In the genomic region with DNA sequence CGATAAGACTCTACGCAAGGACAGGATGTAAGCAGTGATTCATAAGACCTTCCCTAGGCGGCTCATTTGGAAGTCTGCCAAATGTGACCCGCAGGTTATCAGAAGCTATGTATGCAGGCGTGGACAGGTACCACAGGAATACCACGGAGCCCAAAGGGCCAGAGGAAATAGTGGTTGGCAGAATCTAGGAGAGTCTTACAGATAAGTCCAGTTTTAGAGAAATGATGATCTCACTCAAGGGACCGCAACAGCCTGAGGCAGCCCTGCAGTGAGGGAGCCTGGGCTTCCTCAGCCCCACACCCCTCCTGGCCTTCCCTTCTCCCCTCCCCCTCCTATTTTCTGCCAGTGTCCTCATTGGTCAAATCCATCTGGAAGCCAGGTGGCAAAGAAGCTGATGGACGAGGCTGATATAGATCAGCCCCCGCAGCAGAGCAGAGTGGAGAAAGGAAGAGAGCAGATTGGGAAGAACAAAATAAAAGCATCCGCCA, we compare ENCODE assay signal across 15 cellular contexts.
DNase-seq lines count a peak whose midpoint lies in the region; ATAC-seq and TF ChIP-seq lines count a peak whose summit lies in the region.
"Had no signal": no experiment of that assay in that cellular context is flagged by ENCODE, and none has a peak within 500 bp of the region (broad histone marks: within the 10 kb centered on the region; RNA-seq: fewer than 3 reads in every experiment).

No MANE protein-coding gene starts in this region.

- no peaks in the 10 kb centered on the region for H3K36me3 ChIP-seq in BE2C
- H3K36me3 ChIP-seq in H7 (replicated peaks; ENCODE audit: control insufficient read depth, insufficient read depth, low read length) = no peaks in the 10 kb centered on the region
- H3K36me3 ChIP-seq in RWPE2 (ENCODE audit: low read depth) = no peaks in the 10 kb centered on the region
- H3K36me3 ChIP-seq: vagina had no signal

- no peaks in the 10 kb centered on the region for H3K4me1 ChIP-seq in BE2C
- peaks cover 4% of the 10 kb centered on the region for H3K4me1 ChIP-seq in RWPE2 (ENCODE audit: insufficient read depth, poor library complexity, severe bottlenecking)
- H3K4me1 ChIP-seq: parathyroid adenoma, vagina had no signal

- no peaks in the 10 kb centered on the region for H3K27me3 ChIP-seq in BE2C
- H3K27me3 ChIP-seq in H7 (ENCODE audit: control insufficient read depth, insufficient read depth, low read length) = no peaks in the 10 kb centered on the region
- no peaks in the 10 kb centered on the region for H3K27me3 ChIP-seq in RWPE2 (ENCODE audit: insufficient read depth, poor library complexity, severe bottlenecking)
- H3K27me3 ChIP-seq: vagina had no signal

- H3K4me3 ChIP-seq in BE2C (ENCODE audit: low read depth, low read length) (no peak overlapping the region), H7 (ENCODE audit: insufficient read depth, low read depth, low read length) (no peak overlapping the region), RWPE2 (ENCODE audit: severe bottlenecking) (no peak overlapping the region)
- H3K4me3 ChIP-seq: vagina had no signal

- ATAC-seq in RWPE2 (ENCODE audit: low read depth) = peak; percentile 86
- no peak for ATAC-seq in HG02885 (IDR thresholded peaks at IDR 0.05; ENCODE audit: poor library complexity, unreplicated experiment)
- no peak for ATAC-seq in HG02973 (IDR thresholded peaks at IDR 0.05; ENCODE audit: unreplicated experiment)

- peak; percentile 21 for DNase-seq in BE2C
- DNase-seq in H7 = peak; percentile 54
- no peak for DNase-seq in RWPE2 (ENCODE audit: low spot score)
- peak; percentile 43 for DNase-seq in epithelial cell of prostate (ENCODE audit: low read depth, low spot score)
- no peak for DNase-seq in NCI-H510A treated with DMSO at 0.1 percent for 48 hours (lab: John Stamatoyannopoulos, UW)
- DNase-seq in dedifferentiated amniotic fluid mesenchymal stem cell (ENCODE audit: extremely low spot score) = no peak
- DNase-seq: activated CD4-positive, alpha-beta T cell treated with anti-CD3 and anti-CD28 coated beads for 4 hours; central memory CD4-positive, alpha-beta T cell; KG1; NCI-H1436; T-helper 2 cell had no signal

- H3K27ac ChIP-seq in RWPE2 (ENCODE audit: poor library complexity, severe bottlenecking) (no peak overlapping the region), epithelial cell of prostate (no peak overlapping the region)
- H3K27ac ChIP-seq: parathyroid adenoma, vagina had no signal

- TF ChIP-seq CTCF in BE2C (IDR thresholded peaks at IDR 0.05; ENCODE audit: low read depth, low read length) (no peak), RWPE2 (IDR thresholded peaks at IDR 0.05; ENCODE audit: poor library complexity, severe bottlenecking) (no peak)

- H3K9me3 ChIP-seq in BE2C (no peaks in the 10 kb centered on the region), RWPE2 (ENCODE audit: severe bottlenecking) (no peaks in the 10 kb centered on the region)
- H3K9me3 ChIP-seq: vagina had no signal

Comparison
In these comparisons a context has a peak if more than half of its experiments do, and no peak if none do; other contexts are left out.
1. DNase-seq: peak in BE2C (single experiment), H7 (single experiment) and epithelial cell of prostate (single experiment); none in RWPE2 (single experiment), NCI-H510A treated with DMSO at 0.1 percent for 48 hours (single experiment) and dedifferentiated amniotic fluid mesenchymal stem cell (single experiment).